14 cellular contexts compared by ENCODE assay signal in genomic region chr3:94159062-94159726, GRCh38.
DNase-seq lines count a peak whose midpoint lies in the region; ATAC-seq and TF ChIP-seq lines count a peak whose summit lies in the region.
"Had no signal": no experiment of that assay in that cellular context is flagged by ENCODE, and none has a peak within 500 bp of the region (broad histone marks: within the 10 kb centered on the region; RNA-seq: fewer than 3 reads in every experiment).

No MANE protein-coding gene starts in this region.

- no peaks in the 10 kb centered on the region for H3K36me3 ChIP-seq in lung (ENCODE audit: control insufficient read depth in 2 of 2, insufficient read depth in 2 of 2, low read length in 2 of 2)
- H3K36me3 ChIP-seq: spleen had no signal

- no peak for TF ChIP-seq CTCF in astrocyte of the spinal cord (IDR thresholded peaks at IDR 0.05; ENCODE audit: low read depth, low read length)
- TF ChIP-seq CTCF in lung (IDR thresholded peaks at IDR 0.05; ENCODE audit: control extremely low read depth, extremely low read depth) = no peak

- H3K27ac ChIP-seq in lung (ENCODE audit: low read depth in 1 of 2, low read length in 1 of 2) = no peak overlapping the region
- H3K27ac ChIP-seq: spleen had no signal

- H3K27me3 ChIP-seq in lung (ENCODE audit: control insufficient read depth, insufficient read depth) = no peaks in the 10 kb centered on the region

- no peaks in the 10 kb centered on the region for H3K9me3 ChIP-seq in lung (ENCODE audit: control insufficient read depth in 2 of 2, insufficient read depth in 1 of 2, low read length in 1 of 2)
- H3K9me3 ChIP-seq: spleen had no signal

- H3K4me1 ChIP-seq in lung (ENCODE audit: control insufficient read depth in 2 of 2, insufficient read depth in 2 of 2, low read length in 2 of 2) = no peaks in the 10 kb centered on the region
- H3K4me1 ChIP-seq: spleen had no signal

- 56 to 77% methylated on average over 8 of the region's 8 CpGs for WGBS in lung, 2 donors

- peak; percentile 49 for ATAC-seq in lung (ENCODE audit: insufficient read depth, low FRiP score)
- ATAC-seq in activated CD4-positive, CD25-positive, alpha-beta regulatory T cell treated with anti-CD3 and anti-CD28 coated beads, Interleukin-2, amount 50 U/mL, for 24 hours = no peak
- ATAC-seq: HCT116; left lobe of liver; stimulated activated effector memory CD8-positive, alpha-beta T cell treated with anti-CD3 and anti-CD28 coated beads, Interleukin-12 subunit alpha, Interleukin-12 subunit beta, amount 100 ng/mL, for 72 hours had no signal

- DNase-seq in Caki2 (ENCODE audit: low read depth) = peak; percentile 63
- peak; percentile 61 for DNase-seq in LoVo (ENCODE audit: low spot score)
- DNase-seq in astrocyte of the spinal cord (ENCODE audit: low read depth, low spot score) = peak; percentile 77
- DNase-seq in lung (ENCODE audit: low spot score) = no peak
- no peak for DNase-seq in activated CD4-positive, alpha-beta T cell treated with anti-CD3 and anti-CD28 coated beads, Interleukin-2, amount 50 U/mL, for 1 hour
- DNase-seq in NCI-H526 (lab: John Stamatoyannopoulos, UW) = no peak
- no peak for DNase-seq in activated naive CD4-positive, alpha-beta T cell (lab: John Stamatoyannopoulos, UW)
- DNase-seq: DND-41; effector CD4-positive, alpha-beta T cell; spleen had no signal

- H3K4me3 ChIP-seq in astrocyte of the spinal cord (ENCODE audit: low read depth, low read length) (peak overlapping the region; percentile 31), lung (no peak overlapping the region)
- H3K4me3 ChIP-seq: spleen had no signal

- in situ Hi-C loops in Caki2 (cut with HindIII; ENCODE audit: low pct_unique_long_range_greater_than_20kb, low sequenced_read_pairs) (no loop called here), astrocyte of the spinal cord (cut with HindIII; ENCODE audit: low sequenced_read_pairs) (no loop called here)

Comparison
In these comparisons a context has a peak if more than half of its experiments do, and no peak if none do; other contexts are left out.
1. DNase-seq: peak in Caki2 (single experiment), LoVo (single experiment) and astrocyte of the spinal cord (single experiment); none in lung (single experiment), activated CD4-positive, alpha-beta T cell treated with anti-CD3 and anti-CD28 coated beads, Interleukin-2, amount 50 U/mL, for 1 hour (single experiment), NCI-H526 (0 of 2) and activated naive CD4-positive, alpha-beta T cell (0 of 4).